8 cellular contexts compared by ENCODE assay signal in the genomic region with DNA sequence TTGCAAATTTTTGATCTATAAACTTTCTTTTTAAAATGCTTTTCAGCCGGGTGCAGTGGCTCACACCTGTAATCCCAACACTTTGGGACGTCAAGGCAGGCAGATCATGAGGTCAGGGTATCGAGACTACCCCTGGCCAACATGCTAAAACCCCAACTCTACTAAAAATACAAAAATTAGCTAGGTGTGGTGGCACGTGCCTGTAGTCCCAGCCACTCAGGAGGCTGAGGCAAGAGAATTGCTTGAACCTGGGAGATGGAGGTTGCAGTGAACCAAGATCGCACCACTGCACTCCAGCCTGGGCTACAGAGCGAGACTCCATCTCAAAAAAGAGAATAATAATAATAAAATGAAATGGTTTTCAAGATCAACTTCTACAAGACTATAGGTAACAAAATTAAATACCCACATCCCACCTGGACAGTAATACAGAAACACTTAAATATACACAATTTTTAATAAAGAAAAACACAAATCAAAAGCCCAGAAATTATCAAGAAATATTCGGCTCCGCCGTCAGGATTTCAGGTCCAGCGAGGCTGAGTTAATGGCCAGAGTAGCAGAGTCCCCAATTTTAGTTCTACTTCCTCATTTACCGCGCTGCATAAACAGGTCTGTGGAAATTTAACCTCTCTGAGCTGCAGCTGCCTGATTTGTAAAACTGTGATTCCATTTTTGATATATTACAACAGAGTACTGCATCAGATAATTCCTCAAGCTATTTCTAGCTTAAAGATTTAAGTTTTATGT. TPM values are rescaled to one million over a fixed set of nuclear protein-coding genes. Genes with fewer than 3 reads are reported as not detected.
DNase-seq lines count a peak whose midpoint lies in the region; ATAC-seq lines count a peak whose summit lies in the region.

No MANE protein-coding gene starts in this region.

- no peaks in the 10 kb centered on the region for H3K9me3 Mint-ChIP-seq in T-helper 2 cell treated with Interferon-gamma antibody and Interleukin-4, amounts not matched to agents 5 μg/mL and 100 μg/mL, for 36 hours
- H3K9me3 Mint-ChIP-seq in activated naive CD8-positive, alpha-beta T cell treated with anti-CD3 and anti-CD28 coated beads for 36 hours, result peaks cover 6% of the 10 kb centered on the region
- no peaks in the 10 kb centered on the region for H3K9me3 Mint-ChIP-seq in stimulated activated effector memory CD8-positive, alpha-beta T cell treated with anti-CD3 and anti-CD28 coated beads, Interleukin-12 subunit alpha, Interleukin-12 subunit beta, amount 100 ng/mL, for 72 hours

- peak overlapping the region; percentile 36 for H3K27ac Mint-ChIP-seq in T-helper 2 cell treated with Interferon-gamma antibody and Interleukin-4, amounts not matched to agents 5 μg/mL and 100 μg/mL, for 36 hours
- no peak overlapping the region for H3K27ac Mint-ChIP-seq in activated naive CD8-positive, alpha-beta T cell treated with anti-CD3 and anti-CD28 coated beads for 36 hours
- no peak overlapping the region for H3K27ac Mint-ChIP-seq in stimulated activated effector memory CD8-positive, alpha-beta T cell treated with anti-CD3 and anti-CD28 coated beads, Interleukin-12 subunit alpha, Interleukin-12 subunit beta, amount 100 ng/mL, for 72 hours

- H3K36me3 Mint-ChIP-seq in T-helper 2 cell treated with Interferon-gamma antibody and Interleukin-4, amounts not matched to agents 5 μg/mL and 100 μg/mL, for 36 hours (ENCODE audit: low read depth), result peaks cover 64% of the 10 kb centered on the region
- peaks cover 35% of the 10 kb centered on the region for H3K36me3 Mint-ChIP-seq in activated naive CD8-positive, alpha-beta T cell treated with anti-CD3 and anti-CD28 coated beads for 36 hours
- H3K36me3 Mint-ChIP-seq in stimulated activated effector memory CD8-positive, alpha-beta T cell treated with anti-CD3 and anti-CD28 coated beads, Interleukin-12 subunit alpha, Interleukin-12 subunit beta, amount 100 ng/mL, for 72 hours, result peaks cover 96% of the 10 kb centered on the region

- no peaks in the 10 kb centered on the region for H3K27me3 Mint-ChIP-seq in T-helper 2 cell treated with Interferon-gamma antibody and Interleukin-4, amounts not matched to agents 5 μg/mL and 100 μg/mL, for 36 hours (ENCODE audit: low read depth)
- H3K27me3 Mint-ChIP-seq in activated naive CD8-positive, alpha-beta T cell treated with anti-CD3 and anti-CD28 coated beads for 36 hours, result no peaks in the 10 kb centered on the region

- H3K4me1 Mint-ChIP-seq in T-helper 2 cell treated with Interferon-gamma antibody and Interleukin-4, amounts not matched to agents 5 μg/mL and 100 μg/mL, for 36 hours (ENCODE audit: low read depth), result peaks cover 52% of the 10 kb centered on the region
- H3K4me1 Mint-ChIP-seq in activated naive CD8-positive, alpha-beta T cell treated with anti-CD3 and anti-CD28 coated beads for 36 hours, result peaks cover 50% of the 10 kb centered on the region
- peaks cover 42% of the 10 kb centered on the region for H3K4me1 Mint-ChIP-seq in stimulated activated effector memory CD8-positive, alpha-beta T cell treated with anti-CD3 and anti-CD28 coated beads, Interleukin-12 subunit alpha, Interleukin-12 subunit beta, amount 100 ng/mL, for 72 hours

- peak overlapping the region; percentile 72 for H3K4me3 Mint-ChIP-seq in T-helper 2 cell treated with Interferon-gamma antibody and Interleukin-4, amounts not matched to agents 5 μg/mL and 100 μg/mL, for 36 hours
- H3K4me3 Mint-ChIP-seq in activated naive CD8-positive, alpha-beta T cell treated with anti-CD3 and anti-CD28 coated beads for 36 hours, result peak overlapping the region; percentile 64
- H3K4me3 Mint-ChIP-seq in stimulated activated effector memory CD8-positive, alpha-beta T cell treated with anti-CD3 and anti-CD28 coated beads, Interleukin-12 subunit alpha, Interleukin-12 subunit beta, amount 100 ng/mL, for 72 hours, result peak overlapping the region; percentile 95

- DNase-seq in T-helper 2 cell treated with Interferon-gamma antibody and Interleukin-4, amounts not matched to agents 5 μg/mL and 100 μg/mL, for 36 hours (ENCODE audit: low spot score), result no peak
- no peak for DNase-seq in T-helper 2 cell
- no peak for DNase-seq in activated naive CD8-positive, alpha-beta T cell treated with anti-CD3 and anti-CD28 coated beads for 36 hours
- DNase-seq in stimulated activated effector memory CD8-positive, alpha-beta T cell treated with anti-CD3 and anti-CD28 coated beads, Interleukin-12 subunit alpha, Interleukin-12 subunit beta, amount 100 ng/mL, for 72 hours (ENCODE audit: low spot score in 2 of 2), result no peak
- DNase-seq in 8988T, result no peak
- DNase-seq in SK-N-DZ (ENCODE audit: low spot score), result no peak

- ATAC-seq in HG03175 (IDR thresholded peaks at IDR 0.05; ENCODE audit: unreplicated experiment) (peak; percentile 27), HG03045 (IDR thresholded peaks at IDR 0.05; ENCODE audit: unreplicated experiment) (no peak)
- ATAC-seq in stimulated activated effector memory CD8-positive, alpha-beta T cell treated with anti-CD3 and anti-CD28 coated beads, Interleukin-12 subunit alpha, Interleukin-12 subunit beta, amount 100 ng/mL, for 72 hours, result no peak

RNA-seq across cellular contexts. Expression of a gene that starts 4.0 kb away (rescaled TPM):
- total RNA-seq in activated naive CD8-positive, alpha-beta T cell treated with anti-CD3 and anti-CD28 coated beads for 36 hours, result 10 to 100 TPM; 18.0 to 18.3 TPM
- polyA plus RNA-seq in SK-N-DZ (2014; cell fraction: cytosol; rRNA removed), result 4.0 and 5.7 TPM in 2 replicates
- polyA plus RNA-seq in SK-N-DZ (2014; cell fraction: nucleus; rRNA removed), result 9.4 and 11.8 TPM in 2 replicates
